8 cellular contexts compared by ENCODE assay signal in genomic region chr5:109411627-109412026, GRCh38. TPM values are rescaled to one million over a fixed set of nuclear protein-coding genes. Genes with fewer than 3 reads are reported as not detected.
DNase-seq lines count a peak whose midpoint lies in the region; ATAC-seq and TF ChIP-seq lines count a peak whose summit lies in the region.

No MANE protein-coding gene starts in this region.

- H3K9me3 Mint-ChIP-seq in neural crest cell, result peaks cover 10% of the 10 kb centered on the region

- H4K20me1 ChIP-seq in BLaER1 treated with 17β-estradiol and CSF1 and Interleukin-3, amounts not matched to agents 10 nM and 100 nM, result peaks cover 0 to 24% (median 13%) of the 10 kb centered on the region in 11 experiments; a peak in 10 of 22 replicates

- no peak for ATAC-seq in HG02970 (IDR thresholded peaks at IDR 0.05; ENCODE audit: low FRiP score, unreplicated experiment)

- H3K9ac ChIP-seq in BLaER1 treated with 17β-estradiol and CSF1 and Interleukin-3, amounts not matched to agents 10 nM and 100 nM, result peak overlapping the region in 9 of 11 experiments; percentile 84 to 99 (median 95); a peak in 12 of 22 replicates

- no peak for TF ChIP-seq CTCF in neural crest cell (conservative IDR thresholded peaks at IDR 0.05)
- no peak for TF ChIP-seq CTCF in prostate gland (IDR thresholded peaks at IDR 0.05)

- no peaks in the 10 kb centered on the region for H3K27me3 Mint-ChIP-seq in neural crest cell (ENCODE audit: low read depth)

- peaks cover 52% of the 10 kb centered on the region for H3K4me1 Mint-ChIP-seq in neural crest cell

- DNase-seq in M059J (ENCODE audit: low read depth), result peak; percentile 89
- no peak for DNase-seq in neural crest cell (ENCODE audit: low read depth, low spot score)
- DNase-seq in prostate gland (ENCODE audit: low spot score), result no peak
- DNase-seq in activated CD4-positive, alpha-beta T cell treated with anti-CD3 and anti-CD28 coated beads for 4 hours, result no peak
- DNase-seq in NCI-H2227 (lab: John Stamatoyannopoulos, UW; ENCODE audit: unreplicated experiment), result no peak

- no peak overlapping the region for H3K27ac Mint-ChIP-seq in neural crest cell (ENCODE audit: unreplicated experiment)

- peak overlapping the region; percentile 92 for H3K4me3 Mint-ChIP-seq in neural crest cell

- peak overlapping the region; percentile 87 to 99 (median 97); a peak in 21 of 22 replicates for H3K27ac ChIP-seq in BLaER1 treated with 17β-estradiol and CSF1 and Interleukin-3, amounts not matched to agents 10 nM and 100 nM
- H3K27ac ChIP-seq in cingulate gyrus (ENCODE audit: low read depth, low read length) (peak overlapping the region; percentile 48), prostate gland (peak overlapping the region in 1 of 2 donors; percentile 99)

- 0 out of 22 replicates have a peak, but pooled peaks cover 0 to under 1% (median 0%) of the 10 kb centered on the region in 11 experiments for H3K36me3 ChIP-seq in BLaER1 treated with 17β-estradiol and CSF1 and Interleukin-3, amounts not matched to agents 10 nM and 100 nM
- no peaks in the 10 kb centered on the region for H3K36me3 ChIP-seq in prostate gland

- intact Hi-C loops in prostate gland (cut with DNase I), result loop anchor here (2.0 kb wide), 1 partner anchor 663 kb away; no protein-coding TSS in a partner anchor

- peak overlapping the region in 6 of 10 experiments; percentile 52 to 80 (median 76); a peak in 10 of 20 replicates for H3K4me3 ChIP-seq in BLaER1 treated with 17β-estradiol and CSF1 and Interleukin-3, amounts not matched to agents 10 nM and 100 nM
- H3K4me3 ChIP-seq in prostate gland, result no peak overlapping the region

- peaks cover 20 to 50% (median 40%) of the 10 kb centered on the region in 10 experiments for H3K4me1 ChIP-seq in BLaER1 treated with 17β-estradiol and CSF1 and Interleukin-3, amounts not matched to agents 10 nM and 100 nM
- H3K4me1 ChIP-seq in prostate gland (replicated peaks), result peaks cover 4% of the 10 kb centered on the region

- no peaks in the 10 kb centered on the region for H3K27me3 ChIP-seq in BLaER1 treated with 17β-estradiol and CSF1 and Interleukin-3, amounts not matched to agents 10 nM and 100 nM
- H3K27me3 ChIP-seq in prostate gland (replicated peaks; ENCODE audit: insufficient read depth), result no peaks in the 10 kb centered on the region

- H3K4me2 ChIP-seq in BLaER1 treated with 17β-estradiol and CSF1 and Interleukin-3, amounts not matched to agents 10 nM and 100 nM, result peak overlapping the region; percentile 78 to 94 (median 89)

- no peak for TF ChIP-seq POLR2A in prostate gland (IDR thresholded peaks at IDR 0.05)

- H3K9me3 ChIP-seq in BLaER1 treated with 17β-estradiol and CSF1 and Interleukin-3, amounts not matched to agents 10 nM and 100 nM (replicated peaks in 1 of 11), result peaks cover 19 to 23% (median 21%) of the 10 kb centered on the region in 11 experiments; a peak in 21 of 22 replicates
- H3K9me3 ChIP-seq in prostate gland, result no peaks in the 10 kb centered on the region

- WGBS in prostate gland, result 43% methylated on average over 3 of the region's 3 CpGs

- H3K36me3 Mint-ChIP-seq in neural crest cell (ENCODE audit: low read depth), result peaks cover 14% of the 10 kb centered on the region

RNA-seq across cellular contexts. Expression of gene PJA2, which starts 1.9 kb away (rescaled TPM):
- total RNA-seq in M059J (2014; rRNA removed; shearing (Covaris generic)), result 42.0 and 58.9 TPM in 2 replicates
- total RNA-seq in neural crest cell (51.2 TPM in 2 replicates), prostate gland (100 to 1,000 TPM in 1 of 2 donors, 10 to 100 TPM in 1; 94.8 to 119 TPM)

Comparison
In these comparisons a context has a peak if more than half of its experiments do, and no peak if none do; other contexts are left out.
1. H3K4me3 ChIP-seq: peak in BLaER1 treated with 17β-estradiol and CSF1 and Interleukin-3, amounts not matched to agents 10 nM and 100 nM (6 of 10); none in prostate gland (0 of 2).